8 cellular contexts compared by ENCODE assay signal in the genomic region with DNA sequence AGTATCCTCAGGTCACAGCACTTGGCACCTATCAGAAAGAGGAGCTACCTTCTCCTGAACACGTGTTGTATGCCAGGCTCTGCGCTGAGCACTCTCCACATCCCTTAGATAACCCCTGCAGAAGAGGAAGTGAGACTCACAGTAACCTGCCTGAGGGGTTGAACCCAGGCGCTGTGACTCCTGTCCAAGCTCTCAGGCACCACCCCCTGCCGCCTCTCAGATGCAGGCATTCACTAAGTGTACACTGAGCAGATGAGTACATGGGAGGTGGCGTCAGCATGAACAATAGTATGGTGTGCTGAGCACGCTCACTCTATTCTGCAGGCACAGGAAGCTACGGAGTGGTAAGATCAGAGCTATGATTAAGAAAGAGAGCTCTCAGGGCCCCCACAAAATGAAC. TPM values are rescaled to one million over a fixed set of nuclear protein-coding genes. Genes with fewer than 3 reads are reported as not detected.
DNase-seq lines count a peak whose midpoint lies in the region; ATAC-seq lines count a peak whose summit lies in the region.

No MANE protein-coding gene starts in this region.

- peak overlapping the region in 1 of 2 donors; percentile 18 for H3K27ac Mint-ChIP-seq in natural killer cell treated with Interleukin-12 subunit alpha and Interleukin-12 subunit beta and Interleukin-15 and Interleukin-18, amount 100 ng/mL, for 72 hours

- DNase-seq in activated CD4-positive, CD25-positive, alpha-beta regulatory T cell treated with anti-CD3 and anti-CD28 coated beads, Interleukin-2, amount 50 U/mL, for 72 hours: peak; percentile 38
- no peak for DNase-seq in natural killer cell treated with Interleukin-12 subunit alpha and Interleukin-12 subunit beta and Interleukin-15 and Interleukin-18, amount 100 ng/mL, for 72 hours (ENCODE audit: low spot score)
- no peak for DNase-seq in SKM-1 treated with dmso at 0.1 percent for 144 hours (lab: John Stamatoyannopoulos, UW; ENCODE audit: unreplicated experiment)
- no peak for DNase-seq in NCI-H128 (lab: John Stamatoyannopoulos, UW; ENCODE audit: unreplicated experiment)
- no peak for DNase-seq in SW 1271 (lab: John Stamatoyannopoulos, UW)
- no peak for DNase-seq in NK-92 treated with Interleukin-12 subunit alpha and Interleukin-12 subunit beta, amount 100 ng/mL, for 24 hours (lab: John Stamatoyannopoulos, UW)

- peaks cover 3 to 6% of the 10 kb centered on the region in 2 donors for H3K4me1 Mint-ChIP-seq in natural killer cell treated with Interleukin-12 subunit alpha and Interleukin-12 subunit beta and Interleukin-15 and Interleukin-18, amount 100 ng/mL, for 72 hours (ENCODE audit: low read depth in 2 of 2)

- no peaks in the 10 kb centered on the region for H3K36me3 Mint-ChIP-seq in natural killer cell treated with Interleukin-12 subunit alpha and Interleukin-12 subunit beta and Interleukin-15 and Interleukin-18, amount 100 ng/mL, for 72 hours

- H3K9me3 Mint-ChIP-seq in natural killer cell treated with Interleukin-12 subunit alpha and Interleukin-12 subunit beta and Interleukin-15 and Interleukin-18, amount 100 ng/mL, for 72 hours: no peaks in the 10 kb centered on the region

- H3K4me3 Mint-ChIP-seq in natural killer cell treated with Interleukin-12 subunit alpha and Interleukin-12 subunit beta and Interleukin-15 and Interleukin-18, amount 100 ng/mL, for 72 hours: no peak overlapping the region

- ATAC-seq in GM19328 (IDR thresholded peaks at IDR 0.05; ENCODE audit: unreplicated experiment): peak; percentile 99
- peak; percentile 98 for ATAC-seq in HG03135 (IDR thresholded peaks at IDR 0.05; ENCODE audit: unreplicated experiment)
- peak; percentile 61 to 81 for ATAC-seq in natural killer cell treated with Interleukin-12 subunit alpha and Interleukin-12 subunit beta and Interleukin-15 and Interleukin-18, amount 100 ng/mL, for 72 hours

- H3K27me3 Mint-ChIP-seq in natural killer cell treated with Interleukin-12 subunit alpha and Interleukin-12 subunit beta and Interleukin-15 and Interleukin-18, amount 100 ng/mL, for 72 hours: no peaks in the 10 kb centered on the region

RNA-seq across cellular contexts. Expression of gene RIC8B, which starts 21.0 kb away (rescaled TPM):
- total RNA-seq in natural killer cell treated with Interleukin-12 subunit alpha and Interleukin-12 subunit beta and Interleukin-15 and Interleukin-18, amount 100 ng/mL, for 72 hours: 10 to 100 TPM; 15.8 to 18.2 TPM
